Comparison of ENCODE assay signal across 15 cellular contexts in the genomic region with DNA sequence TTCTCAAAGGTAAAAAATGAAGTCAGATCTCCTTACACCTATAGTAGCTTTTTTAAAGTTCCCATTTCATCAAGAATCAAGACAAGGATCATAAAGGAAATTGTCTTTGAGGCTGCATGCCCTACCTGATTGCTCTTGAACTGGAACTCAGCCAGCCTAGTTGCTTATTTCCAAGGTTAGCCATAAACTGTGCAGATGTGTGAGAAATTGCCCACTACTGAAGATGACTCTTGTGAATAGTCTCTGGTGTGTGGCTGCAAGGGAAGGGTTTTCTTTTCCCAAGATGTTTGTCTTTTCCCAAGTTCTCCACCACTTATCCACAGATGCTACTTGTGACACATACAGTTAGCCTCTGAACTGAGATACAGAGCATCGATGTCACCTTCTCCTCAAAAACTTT.
DNase-seq lines count a peak whose midpoint lies in the region; ATAC-seq, FAIRE-seq and TF ChIP-seq lines count a peak whose summit lies in the region.
"Had no signal": no experiment of that assay in that cellular context is flagged by ENCODE, and none has a peak within 500 bp of the region (broad histone marks: within the 10 kb centered on the region; RNA-seq: fewer than 3 reads in every experiment).

No MANE protein-coding gene starts in this region.

- H3K18ac ChIP-seq in trophoblast cell (ENCODE audit: low read length) = no peak overlapping the region

- no peak overlapping the region for H3K4ac ChIP-seq in trophoblast cell (ENCODE audit: low read depth, low read length)

- no peak for TF ChIP-seq CTCF in bronchial epithelial cell (IDR thresholded peaks at IDR 0.05; ENCODE audit: insufficient read depth, low read length, severe bottlenecking)

- H2BK12ac ChIP-seq in trophoblast cell (ENCODE audit: low read length) = no peak overlapping the region

- H3K9me3 ChIP-seq in trophoblast cell (ENCODE audit: insufficient read depth, low read depth, low read length) = no peaks in the 10 kb centered on the region

- WGBS in trophoblast cell (ENCODE audit: extremely low coverage, insufficient coverage, insufficient read length) = no CpG with 5 or more reads among the region's 1 CpG

- no peak for DNase-seq in bronchial epithelial cell (ENCODE audit: low read depth)
- no peak for DNase-seq in trophoblast cell
- DNase-seq in NCI-H748 treated with DMSO at 0.1 percent for 48 hours (lab: John Stamatoyannopoulos, UW) = no peak
- DNase-seq in HTR-8/SVneo (ENCODE audit: insufficient read length, low spot score) = no peak
- DNase-seq in dermis blood vessel endothelial cell = no peak
- DNase-seq: activated naive CD4-positive, alpha-beta T cell treated with anti-CD3 and anti-CD28 coated beads, Interleukin-2, amount 10 ng/mL, durations not matched to agents 7 days and 5 days; DMS 273 treated with DMSO at 0.1 percent for 48 hours; left ventricle myocardium superior; NCI-H1694 had no signal

- no peak overlapping the region for H3K27ac ChIP-seq in trophoblast cell (ENCODE audit: low read depth, low read length)
- H3K27ac ChIP-seq: VCaP had no signal

- H3K9ac ChIP-seq in trophoblast cell (ENCODE audit: low read length) = no peak overlapping the region

- FAIRE-seq in bronchial epithelial cell (lab: Jason Lieb, UNC) = peak; percentile 18
- no peak for FAIRE-seq in HTR-8/SVneo (lab: Jason Lieb, UNC)

- peaks cover 3 to 4% of the 10 kb centered on the region in 2 experiments for H3K4me1 ChIP-seq in trophoblast cell (ENCODE audit: control insufficient read depth in 1 of 2, insufficient read depth in 2 of 2, low read length in 2 of 2)

- no peak overlapping the region for H2AFZ ChIP-seq in trophoblast cell (ENCODE audit: insufficient read depth, low read length, poor library complexity)

- no peaks in the 10 kb centered on the region for H3K27me3 ChIP-seq in bronchial epithelial cell (ENCODE audit: control insufficient read depth, insufficient read depth, low read length)
- H3K27me3 ChIP-seq in trophoblast cell (ENCODE audit: insufficient read depth, low read length) = no peaks in the 10 kb centered on the region

- H2AK5ac ChIP-seq in trophoblast cell (ENCODE audit: low read length) = no peak overlapping the region

- no peak overlapping the region for H4K8ac ChIP-seq in trophoblast cell (ENCODE audit: low read depth, low read length)

- H4K12ac ChIP-seq in trophoblast cell (ENCODE audit: low read depth, low read length) = no peak overlapping the region

- H3K4me2 ChIP-seq in trophoblast cell (ENCODE audit: low read length) = no peak overlapping the region

- H3K4me3 ChIP-seq in bronchial epithelial cell (ENCODE audit: low read depth, low read length) (no peak overlapping the region), trophoblast cell (ENCODE audit: low read depth, low read length) (no peak overlapping the region)
- H3K4me3 ChIP-seq: skin epidermis had no signal

- H2BK120ac ChIP-seq in trophoblast cell (ENCODE audit: insufficient read depth, low read length, poor library complexity) = no peak overlapping the region

- H3K23ac ChIP-seq in trophoblast cell (ENCODE audit: low read length) = no peak overlapping the region

- peak; percentile 28 for ATAC-seq in GM18909 (IDR thresholded peaks at IDR 0.05; ENCODE audit: poor library complexity, unreplicated experiment)
- peak; percentile 10 for ATAC-seq in GM21515 (IDR thresholded peaks at IDR 0.05; ENCODE audit: unreplicated experiment)
- peak; percentile 2 for ATAC-seq in HG03139 (IDR thresholded peaks at IDR 0.05; ENCODE audit: unreplicated experiment)
- ATAC-seq: left ventricle myocardium superior, SK-N-SH treated with all-trans-retinoic acid at 6 μM for 48 hours had no signal

- no peak overlapping the region for H3K14ac ChIP-seq in trophoblast cell (ENCODE audit: low read length)

- H2BK5ac ChIP-seq in trophoblast cell (ENCODE audit: low read depth, low read length, poor library complexity) = no peak overlapping the region

- H3K79me2 ChIP-seq in trophoblast cell (ENCODE audit: control insufficient read depth, insufficient read depth, low read length, poor library complexity) = no peaks in the 10 kb centered on the region

- no peak overlapping the region for H4K91ac ChIP-seq in trophoblast cell (ENCODE audit: low read depth, low read length)

- peaks cover 2% of the 10 kb centered on the region for H3K79me1 ChIP-seq in trophoblast cell (ENCODE audit: low read length)

- H3K36me3 ChIP-seq in bronchial epithelial cell (ENCODE audit: control insufficient read depth, insufficient read depth, low read length) = no peaks in the 10 kb centered on the region
- H3K36me3 ChIP-seq in trophoblast cell (ENCODE audit: control insufficient read depth in 1 of 2, insufficient read depth in 2 of 2, low read length in 2 of 2) = no peaks in the 10 kb centered on the region
